ENCODE assay signal across 4 cellular contexts in genomic region chr5:36410672-36411071, GRCh38.
DNase-seq lines count a peak whose midpoint lies in the region; ATAC-seq, FAIRE-seq and TF ChIP-seq lines count a peak whose summit lies in the region.
"Not testable (repeated sequence)": the region's sequence is repeated elsewhere in the genome, so short reads cannot be mapped to it uniquely, and the experiment has no call there.

No MANE protein-coding gene starts in this region.

- not testable (repeated sequence) for TF ChIP-seq EP300 in K562 (IDR thresholded peaks at IDR 0.05; ENCODE audit: low read length)

- not testable (repeated sequence) for H3K9me1 ChIP-seq in K562 (ENCODE audit: control insufficient read depth, insufficient read depth, low read length)

- WGBS in K562 (ENCODE audit: insufficient coverage, low coverage, missing lambda C conversion rate) = 9% methylated on average over 2 of the region's 2 CpGs

- intact Hi-C loops in K562 (cut with micrococcal nuclease) = not testable (repeated sequence)

- TF ChIP-seq RAD21 in K562 (CRISPR knock-in tag; conservative IDR thresholded peaks at IDR 0.05 in 1 of 2, IDR thresholded peaks at IDR 0.05 in 1 of 2) = not testable (repeated sequence)

- not testable (repeated sequence) for BruUV-seq in K562 (replicated peaks; lab: Mats Ljungman, UMichigan)

- H3K27ac ChIP-seq in HEK293 (ENCODE audit: extremely low read depth, low read depth, low read length); K562 (ENCODE audit: extremely low read depth, low read depth, low read length): not testable (repeated sequence)

- H3K27ac Mint-ChIP-seq in activated naive CD8-positive, alpha-beta T cell treated with anti-CD3 and anti-CD28 coated beads, Interleukin-2, amount 50 U/mL, for 24 hours = peak overlapping the region; percentile 48
- H3K27ac Mint-ChIP-seq in stimulated activated naive CD8-positive, alpha-beta T cell treated with anti-CD3 and anti-CD28 coated beads, Interleukin-15, Interleukin-2, amounts not matched to agents 100 ng/mL and 50 ng/mL, for 24 hours = peak overlapping the region; percentile 53

- TF ChIP-seq POLR2A in K562 (conservative IDR thresholded peaks at IDR 0.05) = not testable (repeated sequence)

- not testable (repeated sequence) for H3K4me2 ChIP-seq in K562 (ENCODE audit: insufficient read depth, low read length)

- H3K27me3 Mint-ChIP-seq in activated naive CD8-positive, alpha-beta T cell treated with anti-CD3 and anti-CD28 coated beads, Interleukin-2, amount 50 U/mL, for 24 hours = peaks cover 12% of the 10 kb centered on the region
- not testable (repeated sequence) for H3K27me3 Mint-ChIP-seq in stimulated activated naive CD8-positive, alpha-beta T cell treated with anti-CD3 and anti-CD28 coated beads, Interleukin-15, Interleukin-2, amounts not matched to agents 100 ng/mL and 50 ng/mL, for 24 hours

- CTCF ChIA-PET in HEK293 (lab: Yijun Ruan, JAX) = interaction anchor here (0.8 kb wide), 1 partner anchor 280 kb away, joined by 4 read pairs; no protein-coding TSS in a partner anchor
- CTCF ChIA-PET in K562 (lab: Yijun Ruan, JAX; ENCODE audit: low intra/inter-chr PET ratio) = not testable (repeated sequence)

- not testable (repeated sequence) for H3K27me3 ChIP-seq in K562 (ENCODE audit: control insufficient read depth in 2 of 2, insufficient read depth in 2 of 2, low read length in 2 of 2)

- H3K36me3 Mint-ChIP-seq in activated naive CD8-positive, alpha-beta T cell treated with anti-CD3 and anti-CD28 coated beads, Interleukin-2, amount 50 U/mL, for 24 hours (ENCODE audit: low read depth); stimulated activated naive CD8-positive, alpha-beta T cell treated with anti-CD3 and anti-CD28 coated beads, Interleukin-15, Interleukin-2, amounts not matched to agents 100 ng/mL and 50 ng/mL, for 24 hours (ENCODE audit: low read depth): not testable (repeated sequence)

- not testable (repeated sequence) for H2AFZ ChIP-seq in K562 (ENCODE audit: low read depth, low read length)

- not testable (repeated sequence) for H3K9ac ChIP-seq in K562 (ENCODE audit: insufficient read depth in 1 of 2, low read depth in 2 of 2, low read length in 2 of 2)

- H3K4me3 ChIP-seq in HEK293 (ENCODE audit: low read depth, low read length); K562: not testable (repeated sequence)

- POLR2A ChIA-PET in HEK293 (lab: Yijun Ruan, JAX); K562 (lab: Yijun Ruan, JAX): not testable (repeated sequence)

- not testable (repeated sequence) for ATAC-seq in activated naive CD8-positive, alpha-beta T cell treated with anti-CD3 and anti-CD28 coated beads, Interleukin-2, amount 50 U/mL, for 24 hours; K562

- not testable (repeated sequence) for DNase-seq in activated naive CD8-positive, alpha-beta T cell treated with anti-CD3 and anti-CD28 coated beads, Interleukin-2, amount 50 U/mL, for 24 hours; K562 (ENCODE audit: extremely low read depth in 1 of 4, low spot score in 3 of 4)

- not testable (repeated sequence) for H4K20me1 ChIP-seq in K562 (replicated peaks; ENCODE audit: control insufficient read depth, insufficient read depth, low read length)

- TF ChIP-seq CTCF in HEK293 (tag by site-specific recombination; IDR thresholded peaks at IDR 0.05); K562 (IDR thresholded peaks at IDR 0.05 in 2 of 3, conservative IDR thresholded peaks at IDR 0.05 in 1 of 3; ENCODE audit: insufficient read depth in 2 of 3, low read depth in 1 of 3, low read length in 3 of 3): not testable (repeated sequence)

- not testable (repeated sequence) for H3K36me3 ChIP-seq in HEK293 (ENCODE audit: control insufficient read depth in 2 of 2, insufficient read depth in 1 of 2, low read length in 2 of 2); K562 (ENCODE audit: control insufficient read depth, insufficient read depth, low read length)

- H3K4me3 Mint-ChIP-seq in activated naive CD8-positive, alpha-beta T cell treated with anti-CD3 and anti-CD28 coated beads, Interleukin-2, amount 50 U/mL, for 24 hours; stimulated activated naive CD8-positive, alpha-beta T cell treated with anti-CD3 and anti-CD28 coated beads, Interleukin-15, Interleukin-2, amounts not matched to agents 100 ng/mL and 50 ng/mL, for 24 hours: not testable (repeated sequence)

- H3K9me3 Mint-ChIP-seq in activated naive CD8-positive, alpha-beta T cell treated with anti-CD3 and anti-CD28 coated beads, Interleukin-2, amount 50 U/mL, for 24 hours; stimulated activated naive CD8-positive, alpha-beta T cell treated with anti-CD3 and anti-CD28 coated beads, Interleukin-15, Interleukin-2, amounts not matched to agents 100 ng/mL and 50 ng/mL, for 24 hours: not testable (repeated sequence)

- FAIRE-seq in K562 (lab: Jason Lieb, UNC) = not testable (repeated sequence)

- H3K4me1 ChIP-seq in HEK293 (ENCODE audit: control insufficient read depth, insufficient read depth, low read length); K562 (replicated peaks in 1 of 2; ENCODE audit: control insufficient read depth in 2 of 2, insufficient read depth in 2 of 2, low read length in 2 of 2): not testable (repeated sequence)

- in situ Hi-C loops in K562 (cut with MboI) = not testable (repeated sequence)

- not testable (repeated sequence) for H3K9me3 ChIP-seq in HEK293 (ENCODE audit: control insufficient read depth, insufficient read depth, low read depth, low read length); K562 (replicated peaks; ENCODE audit: control insufficient read depth, insufficient read depth, low read depth, low read length)

- H3K4me1 Mint-ChIP-seq in activated naive CD8-positive, alpha-beta T cell treated with anti-CD3 and anti-CD28 coated beads, Interleukin-2, amount 50 U/mL, for 24 hours; stimulated activated naive CD8-positive, alpha-beta T cell treated with anti-CD3 and anti-CD28 coated beads, Interleukin-15, Interleukin-2, amounts not matched to agents 100 ng/mL and 50 ng/mL, for 24 hours (ENCODE audit: low read depth): not testable (repeated sequence)

- not testable (repeated sequence) for H3K79me2 ChIP-seq in K562 (ENCODE audit: control insufficient read depth, insufficient read depth, low read length)

TF ChIP-seq in HEK293, 187 proteins besides CTCF, POLR2A, EP300 and RAD21 (continues in another document):
- TF ChIP-seq ZNF580 (tag by site-specific recombination; IDR thresholded peaks at IDR 0.05) = peak; percentile 18; the same call in 1 of the 2 replicates
- TF ChIP-seq ZNF146 (tag by site-specific recombination; IDR thresholded peaks at IDR 0.05) = peak; percentile 96

TF ChIP-seq in K562, 482 proteins besides CTCF, POLR2A, EP300 and RAD21:
- TF ChIP-seq ZNF146 (CRISPR knock-in tag; IDR thresholded peaks at IDR 0.05; ENCODE audit: unreplicated experiment) = peak; percentile 79
- peak; percentile 27; the same call in 1 of the 2 replicates for TF ChIP-seq BCOR (IDR thresholded peaks at IDR 0.05)
